9 cellular contexts compared by ENCODE assay signal in the genomic region with DNA sequence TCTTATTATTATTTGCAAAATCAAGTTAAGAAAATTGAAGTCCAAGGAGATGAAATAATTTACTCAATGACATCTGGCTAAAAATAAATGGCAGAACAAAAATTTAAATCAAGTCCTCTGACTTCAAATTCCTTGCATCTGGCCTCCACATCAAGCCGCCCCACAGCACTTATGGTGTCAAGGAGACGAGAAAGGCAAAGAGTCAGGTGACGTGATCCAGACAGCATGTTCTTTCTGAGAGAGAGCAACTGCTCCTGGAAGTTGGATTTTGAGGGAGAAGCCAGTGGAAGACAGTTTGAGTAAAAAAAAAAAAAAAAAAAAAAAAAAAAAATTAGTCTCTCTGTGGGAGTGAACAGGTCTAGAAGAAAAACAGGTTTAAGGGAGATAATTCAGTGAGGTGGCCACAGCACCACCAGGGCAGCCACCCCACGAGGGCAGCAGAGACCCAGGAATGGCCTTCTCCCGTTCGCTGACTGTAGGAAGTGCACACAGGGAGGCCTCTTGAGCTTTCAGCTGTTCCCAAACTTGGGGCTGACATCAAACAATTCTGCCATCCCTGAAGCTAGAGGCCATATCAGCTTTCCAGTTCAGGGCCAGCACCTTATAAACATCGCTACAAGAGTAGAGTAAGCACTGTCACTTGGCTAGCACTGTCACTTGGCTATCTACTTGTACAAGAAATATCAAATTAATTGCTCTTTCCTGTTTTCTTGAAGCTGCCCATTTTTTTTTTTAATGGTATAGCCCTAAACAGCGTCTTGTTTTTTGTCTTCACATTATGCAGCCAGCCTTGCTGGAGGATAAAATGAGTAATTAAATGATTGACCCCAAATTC. TPM values are rescaled to one million over a fixed set of nuclear protein-coding genes. Genes with fewer than 3 reads are reported as not detected.
DNase-seq lines count a peak whose midpoint lies in the region; ATAC-seq, FAIRE-seq and TF ChIP-seq lines count a peak whose summit lies in the region.
"Had no signal": no experiment of that assay in that cellular context is flagged by ENCODE, and none has a peak within 500 bp of the region (broad histone marks: within the 10 kb centered on the region; RNA-seq: fewer than 3 reads in every experiment).

No MANE protein-coding gene starts in this region.

- H3K79me2 ChIP-seq in KMS-11 (ENCODE audit: insufficient read depth, low read depth) = no peaks in the 10 kb centered on the region

- no peak overlapping the region for H3K27ac ChIP-seq in KMS-11
- H3K27ac ChIP-seq in RWPE2 (ENCODE audit: poor library complexity, severe bottlenecking) = no peak overlapping the region
- H3K27ac ChIP-seq in pancreas = no peak overlapping the region
- H3K27ac ChIP-seq in aorta (ENCODE audit: low read depth in 1 of 2, low read length in 2 of 2) = no peak overlapping the region

- no peak overlapping the region for H3K4me3 Mint-ChIP-seq in glutamatergic neuron (ENCODE audit: unreplicated experiment)

- H3K4me1 Mint-ChIP-seq in glutamatergic neuron (ENCODE audit: low read depth, unreplicated experiment) = peaks cover 11% of the 10 kb centered on the region

- TF ChIP-seq CTCF in KMS-11 (conservative IDR thresholded peaks at IDR 0.05; ENCODE audit: low read depth, low read length) (peak; percentile 48; the same call in 1 of the 2 replicates), RWPE2 (IDR thresholded peaks at IDR 0.05; ENCODE audit: poor library complexity, severe bottlenecking) (peak; percentile 79), glutamatergic neuron (IDR thresholded peaks at IDR 0.05; ENCODE audit: partially characterized antibody, unreplicated experiment) (no peak), pancreas (IDR thresholded peaks at IDR 0.05) (peak in 3 of 4 donors; percentile 31 to 47 (median 34))

- no peak overlapping the region for H3K9ac ChIP-seq in KMS-11

- intact Hi-C loops in pancreas (cut with DNase I) (loop anchor here in 1 of 3 donors (10.0 kb wide), 1 partner anchor 293 kb away; no protein-coding TSS in a partner anchor), aorta (cut with DNase I) (loop anchor here (2.0 to 10.0 kb wide), 3 partner anchors 266 to 287 kb away; a partner anchor contains a TSS)

- peaks cover 19% of the 10 kb centered on the region for H3K4me1 ChIP-seq in KMS-11 (ENCODE audit: low read depth, poor library complexity, severe bottlenecking)
- no peaks in the 10 kb centered on the region for H3K4me1 ChIP-seq in RWPE2 (ENCODE audit: insufficient read depth, poor library complexity, severe bottlenecking)
- H3K4me1 ChIP-seq in pancreas = no peaks in the 10 kb centered on the region
- H3K4me1 ChIP-seq in aorta (ENCODE audit: control insufficient read depth in 1 of 2, insufficient read depth in 2 of 2, low read length in 2 of 2) = no peaks in the 10 kb centered on the region

- FAIRE-seq in pancreas (lab: Jason Lieb, UNC) = no peak

- no peaks in the 10 kb centered on the region for H3K9me3 Mint-ChIP-seq in activated naive CD4-positive, alpha-beta T cell treated with anti-CD3 and anti-CD28 coated beads, Interleukin-2, amount 50 U/mL, for 72 hours
- H3K9me3 Mint-ChIP-seq in glutamatergic neuron (ENCODE audit: unreplicated experiment) = no peaks in the 10 kb centered on the region

- ATAC-seq in RWPE2 (ENCODE audit: low read depth) (peak; percentile 98), pancreas (peak; percentile 82 to 99 (median 98)), aorta (ENCODE audit: low FRiP score) (peak; percentile 93), HG02759 (IDR thresholded peaks at IDR 0.05; ENCODE audit: unreplicated experiment) (no peak)
- ATAC-seq in activated naive CD4-positive, alpha-beta T cell treated with anti-CD3 and anti-CD28 coated beads, Interleukin-2, amount 50 U/mL, for 72 hours = peak; percentile 84 to 85

- no peak overlapping the region for H3K4me3 ChIP-seq in KMS-11 (IDR thresholded peaks at IDR 0.05; ENCODE audit: insufficient read depth, low read depth, low read length)
- no peak overlapping the region for H3K4me3 ChIP-seq in RWPE2 (ENCODE audit: severe bottlenecking)
- H3K4me3 ChIP-seq in pancreas = no peak overlapping the region
- H3K4me3 ChIP-seq in aorta (ENCODE audit: low read length in 2 of 2) = no peak overlapping the region

- 47 to 49% methylated on average over 8 of the region's 8 CpGs for WGBS in pancreas, 2 donors
- 39 to 46% methylated on average over 8 of the region's 8 CpGs for WGBS in aorta, 2 donors

- H2AFZ ChIP-seq in KMS-11 (ENCODE audit: low read depth) = no peak overlapping the region

- H3K9me3 ChIP-seq in RWPE2 (ENCODE audit: severe bottlenecking) = no peaks in the 10 kb centered on the region
- no peaks in the 10 kb centered on the region for H3K9me3 ChIP-seq in pancreas
- H3K9me3 ChIP-seq in aorta (ENCODE audit: control insufficient read depth, low read length) = no peaks in the 10 kb centered on the region

- H3K27me3 ChIP-seq in KMS-11 (ENCODE audit: insufficient read depth, low read depth) (peaks cover 15% of the 10 kb centered on the region; the same call in 1 of the 2 replicates), RWPE2 (ENCODE audit: insufficient read depth, poor library complexity, severe bottlenecking) (no peaks in the 10 kb centered on the region), pancreas (no peaks in the 10 kb centered on the region), aorta (ENCODE audit: control insufficient read depth in 1 of 2, insufficient read depth in 2 of 2, low read length in 1 of 2) (no peaks in the 10 kb centered on the region)

- H4K20me1 ChIP-seq in KMS-11 (ENCODE audit: insufficient read depth) = no peaks in the 10 kb centered on the region

- DNase-seq in GDM1 (lab: John Stamatoyannopoulos, UW) (peak; percentile 74), RWPE2 (ENCODE audit: low spot score) (no peak), glutamatergic neuron (peak; percentile 77), pancreas (peak in 5 of 6 donors; percentile 22 to 73 (median 58)), aorta (peak; percentile 87 to 92)
- DNase-seq in activated naive CD4-positive, alpha-beta T cell treated with anti-CD3 and anti-CD28 coated beads, Interleukin-2, amount 50 U/mL, for 72 hours (ENCODE audit: low spot score in 2 of 2) = peak in 1 of 2 donors; percentile 57

- no peaks in the 10 kb centered on the region for H3K27me3 Mint-ChIP-seq in glutamatergic neuron (ENCODE audit: unreplicated experiment)

- no peak overlapping the region for H3K4me2 ChIP-seq in KMS-11

- H3K27ac Mint-ChIP-seq in activated naive CD4-positive, alpha-beta T cell treated with anti-CD3 and anti-CD28 coated beads, Interleukin-2, amount 50 U/mL, for 72 hours = no peak overlapping the region
- H3K27ac Mint-ChIP-seq in glutamatergic neuron (ENCODE audit: unreplicated experiment) = no peak overlapping the region

- H3K36me3 ChIP-seq in KMS-11 (ENCODE audit: insufficient read depth) = no peaks in the 10 kb centered on the region
- H3K36me3 ChIP-seq in RWPE2 (ENCODE audit: low read depth) = no peaks in the 10 kb centered on the region
- H3K36me3 ChIP-seq in pancreas = no peaks in the 10 kb centered on the region
- peaks cover 0 to 4% of the 10 kb centered on the region in 2 donors for H3K36me3 ChIP-seq in aorta (ENCODE audit: control insufficient read depth in 1 of 2, insufficient read depth in 2 of 2, low read length in 1 of 2)

- H3K36me3 Mint-ChIP-seq in activated naive CD4-positive, alpha-beta T cell treated with anti-CD3 and anti-CD28 coated beads, Interleukin-2, amount 50 U/mL, for 72 hours = peaks cover 11 to 12% of the 10 kb centered on the region in 2 donors
- no peaks in the 10 kb centered on the region for H3K36me3 Mint-ChIP-seq in glutamatergic neuron (ENCODE audit: unreplicated experiment)

RNA-seq across cellular contexts. Expression of a gene that starts 7.8 kb away (rescaled TPM):
- 1 to 10 TPM; 6.4 to 8.9 TPM for total RNA-seq in activated naive CD4-positive, alpha-beta T cell treated with anti-CD3 and anti-CD28 coated beads, Interleukin-2, amount 50 U/mL, for 72 hours
- total RNA-seq in glutamatergic neuron (ENCODE audit: unreplicated experiment) = 1.1 TPM
- total RNA-seq in pancreas = 1 to 10 TPM; 1.4 to 9.0 (median 2.0) TPM
- polyA plus RNA-seq in pancreas = 10 to 100 TPM in 1 of 2 donors, 1 to 10 TPM in 1; 9.0 to 14.6 TPM
- 10 to 100 TPM; 19.1 to 53.6 TPM for total RNA-seq in aorta
- polyA plus RNA-seq in aorta = 10 to 100 TPM; 20.5 to 51.5 TPM

RNA-seq across cellular contexts. Expression of a gene that starts 21.8 kb away (rescaled TPM):
- total RNA-seq in activated naive CD4-positive, alpha-beta T cell treated with anti-CD3 and anti-CD28 coated beads, Interleukin-2, amount 50 U/mL, for 72 hours = under 1 TPM in 1 of 2 donors, not detected in 1; 0.11 TPM
- total RNA-seq in glutamatergic neuron (ENCODE audit: unreplicated experiment) (not detected), pancreas (1 to 10 TPM in 3 of 6 donors, under 1 TPM in 3; 0.32 to 7.3 (median 1.1) TPM), aorta (10 to 100 TPM in 1 of 2 donors, 1 to 10 TPM in 1; 4.3 to 10.5 TPM)
- polyA plus RNA-seq in pancreas (1 to 10 TPM; 1.1 to 1.2 TPM), aorta (10 to 100 TPM in 1 of 2 donors, 1 to 10 TPM in 1; 3.4 to 13.4 TPM)
- total RNA-seq: activated CD8-positive, alpha-beta memory T cell treated with anti-CD3 and anti-CD28 coated beads for 36 hours had no signal

RNA-seq across cellular contexts. Expression of a gene that starts 21.8 kb away (rescaled TPM):
- total RNA-seq in activated naive CD4-positive, alpha-beta T cell treated with anti-CD3 and anti-CD28 coated beads, Interleukin-2, amount 50 U/mL, for 72 hours = not detected
- not detected for total RNA-seq in glutamatergic neuron (ENCODE audit: unreplicated experiment)
- 1 to 10 TPM in 2 of 6 donors, under 1 TPM in 2, not detected in 2; 0.25 to 3.7 (median 1.2) TPM for total RNA-seq in pancreas
- polyA plus RNA-seq in pancreas = 1 to 10 TPM in 1 of 2 donors, under 1 TPM in 1; 0.42 to 1.7 TPM
- total RNA-seq in aorta = 1 to 10 TPM; 4.0 to 6.0 TPM
- polyA plus RNA-seq in aorta = 1 to 10 TPM; 1.3 to 7.3 TPM

RNA-seq across cellular contexts. Expression of a gene that starts 32.3 kb away (rescaled TPM):
- 100 to 1,000 TPM; 320 to 332 TPM for total RNA-seq in activated naive CD4-positive, alpha-beta T cell treated with anti-CD3 and anti-CD28 coated beads, Interleukin-2, amount 50 U/mL, for 72 hours
- 272 TPM for total RNA-seq in glutamatergic neuron (ENCODE audit: unreplicated experiment)
- 100 to 1,000 TPM in 2 of 6 donors, 10 to 100 TPM in 4; 56.3 to 103 (median 89.2) TPM for total RNA-seq in pancreas
- polyA plus RNA-seq in pancreas = 100 to 1,000 TPM in 1 of 2 donors, 10 to 100 TPM in 1; 71.5 to 138 TPM
- total RNA-seq in aorta = 100 to 1,000 TPM; 110 TPM
- 100 to 1,000 TPM; 140 to 219 TPM for polyA plus RNA-seq in aorta

RNA-seq across cellular contexts. Expression of a gene that starts 32.5 kb away (rescaled TPM):
- 10 to 100 TPM; 33.9 to 39.2 TPM for total RNA-seq in activated naive CD4-positive, alpha-beta T cell treated with anti-CD3 and anti-CD28 coated beads, Interleukin-2, amount 50 U/mL, for 72 hours
- total RNA-seq in glutamatergic neuron (ENCODE audit: unreplicated experiment) = 39.6 TPM
- total RNA-seq in pancreas = 10 to 100 TPM in 2 of 6 donors, 1 to 10 TPM in 4; 4.8 to 13.9 (median 9.3) TPM
- polyA plus RNA-seq in pancreas = 10 to 100 TPM; 10.6 to 15.2 TPM
- total RNA-seq in aorta = 10 to 100 TPM; 17.1 to 17.4 TPM
- 10 to 100 TPM; 14.5 to 20.1 TPM for polyA plus RNA-seq in aorta
